28 cellular contexts compared by ENCODE assay signal in genomic region chr7:105863876-105864275, GRCh38.
"Had no signal": no experiment of that assay in that cellular context is flagged by ENCODE, and none has a peak within 500 bp of the region (broad histone marks: within the 10 kb centered on the region; RNA-seq: fewer than 3 reads in every experiment).

No MANE protein-coding gene starts in this region.

- H3K4me3 Mint-ChIP-seq: immature natural killer cell; mesothelial cell of epicardium; naive B cell; naive thymus-derived CD8-positive, alpha-beta T cell had no signal

- H3K27ac Mint-ChIP-seq: immature natural killer cell, mesothelial cell of epicardium had no signal

- ATAC-seq: esophagus mucosa; gastrocnemius medialis; heart right ventricle; left colon; left lobe of liver; lower lobe of right lung; mucosa of descending colon; naive thymus-derived CD8-positive, alpha-beta T cell had no signal

- H3K9me3 ChIP-seq: esophagus squamous epithelium, gastrocnemius medialis, heart right ventricle, left ventricle myocardium inferior, lower lobe of right lung, mucosa of descending colon had no signal

- H3K4me1 Mint-ChIP-seq: mesothelial cell of epicardium, naive B cell had no signal

- H3K36me3 ChIP-seq: gastrocnemius medialis had no signal

- H3K4me1 ChIP-seq: esophagus squamous epithelium, heart right ventricle, lower lobe of right lung had no signal

- H3K4me3 ChIP-seq: coronary artery, dorsolateral prefrontal cortex, esophagus squamous epithelium, gastrocnemius medialis, heart right ventricle, left ventricle myocardium inferior, lower lobe of right lung, mucosa of descending colon had no signal

- H3K27me3 ChIP-seq: dorsolateral prefrontal cortex, esophagus squamous epithelium, gastrocnemius medialis, heart right ventricle had no signal

- H3K27ac ChIP-seq: coronary artery, dorsolateral prefrontal cortex, epithelial cell of prostate, esophagus squamous epithelium, gastrocnemius medialis, heart right ventricle, left ventricle myocardium inferior, lower lobe of right lung had no signal

- H3K27me3 Mint-ChIP-seq: naive thymus-derived CD8-positive, alpha-beta T cell had no signal

- H3K9me3 Mint-ChIP-seq: immature natural killer cell; mesothelial cell of epicardium; naive thymus-derived CD8-positive, alpha-beta T cell had no signal

- H3K36me3 Mint-ChIP-seq: mesothelial cell of epicardium, naive B cell had no signal

- DNase-seq: dermis blood vessel endothelial cell; dorsolateral prefrontal cortex; effector CD4-positive, alpha-beta T cell; effector memory CD4-positive, alpha-beta T cell; erythroblast; esophagus squamous epithelium; foreskin fibroblast; foreskin melanocyte; gastrocnemius medialis; glutamatergic neuron; heart right ventricle; hippocampal formation; immature natural killer cell; islet precursor cell; kidney; kidney glomerular epithelial cell; left colon; left ventricle myocardium inferior; lower lobe of right lung; mesenchymal stem cell; mucosa of descending colon; naive B cell; naive thymus-derived CD8-positive, alpha-beta T cell had no signal
